In genomic region chr1:25870614-25871013, GRCh38 we compare ENCODE assay signal across 11 cellular contexts. TPM values are rescaled to one million over a fixed set of nuclear protein-coding genes. Genes with fewer than 3 reads are reported as not detected.
DNase-seq lines count a peak whose midpoint lies in the region; ATAC-seq, FAIRE-seq and TF ChIP-seq lines count a peak whose summit lies in the region.
"Had no signal": no experiment of that assay in that cellular context is flagged by ENCODE, and none has a peak within 500 bp of the region (broad histone marks: within the 10 kb centered on the region; RNA-seq: fewer than 3 reads in every experiment).

No MANE protein-coding gene starts in this region.

- H3K4me1 ChIP-seq in mammary epithelial cell (ENCODE audit: insufficient read depth, low read length) (peaks cover 49% of the 10 kb centered on the region), breast epithelium (peaks cover 0 to 13% of the 10 kb centered on the region in 2 donors), kidney (ENCODE audit: control insufficient read depth in 1 of 2, insufficient read depth in 1 of 2, low read depth in 1 of 2, low read length in 2 of 2) (peaks cover 48 to 69% of the 10 kb centered on the region in 2 donors)

- CTCF ChIA-PET in mammary epithelial cell (lab: Charles Lee; ENCODE audit: low non-redundant PET) = no interaction called here

- H3K9me3 ChIP-seq in mammary epithelial cell (replicated peaks; ENCODE audit: insufficient read depth, low read length) = no peaks in the 10 kb centered on the region
- no peaks in the 10 kb centered on the region for H3K9me3 ChIP-seq in breast epithelium
- H3K9me3 ChIP-seq in kidney (ENCODE audit: control insufficient read depth in 1 of 2, low read length in 2 of 2) = no peaks in the 10 kb centered on the region

- DNase-seq in mammary epithelial cell = no peak
- DNase-seq in breast epithelium (ENCODE audit: low spot score in 2 of 2) = no peak
- DNase-seq in kidney = no peak
- DNase-seq in dorsolateral prefrontal cortex = no peak
- no peak for DNase-seq in mucosa of gallbladder (ENCODE audit: low spot score)
- DNase-seq: C1 segment of cervical spinal cord, DMS 273 treated with DMSO at 0.1 percent for 48 hours, NCI-H146, NCI-H2081 treated with DMSO at 0.1 percent for 48 hours had no signal

- no peak overlapping the region for H3K4me3 ChIP-seq in mammary epithelial cell (replicated peaks in 1 of 3; ENCODE audit: insufficient read depth in 1 of 3, low read depth in 2 of 3, low read length in 3 of 3)
- no peak overlapping the region for H3K4me3 ChIP-seq in breast epithelium
- peak overlapping the region in 1 of 2 donors; percentile 6 for H3K4me3 ChIP-seq in kidney (ENCODE audit: low read length in 2 of 2)
- no peak overlapping the region for H3K4me3 ChIP-seq in dorsolateral prefrontal cortex

- no peaks in the 10 kb centered on the region for H4K20me1 ChIP-seq in mammary epithelial cell (ENCODE audit: insufficient read depth, low read length)

- H3K27ac ChIP-seq in mammary epithelial cell (ENCODE audit: insufficient read depth, low read depth, low read length) = no peak overlapping the region
- no peak overlapping the region for H3K27ac ChIP-seq in breast epithelium
- H3K27ac ChIP-seq in kidney (ENCODE audit: low read depth in 2 of 2, low read length in 2 of 2) = peak overlapping the region; percentile 69 to 76
- H3K27ac ChIP-seq in dorsolateral prefrontal cortex = peak overlapping the region in 1 of 59 donors; percentile 2
- H3K27ac ChIP-seq: 22Rv1 had no signal

- no peak for ATAC-seq in GM19467 (IDR thresholded peaks at IDR 0.05; ENCODE audit: unreplicated experiment)

- H3K27me3 ChIP-seq in mammary epithelial cell (ENCODE audit: insufficient read depth, low read length) (no peaks in the 10 kb centered on the region), breast epithelium (no peaks in the 10 kb centered on the region), dorsolateral prefrontal cortex (no peaks in the 10 kb centered on the region)

- no peak overlapping the region for H3K9ac ChIP-seq in mammary epithelial cell (ENCODE audit: insufficient read depth, low read length)
- H3K9ac ChIP-seq in kidney (ENCODE audit: low read length in 2 of 2) = peak overlapping the region in 1 of 2 donors; percentile 20

- H3K36me3 ChIP-seq in mammary epithelial cell (ENCODE audit: insufficient read depth, low read length) = no peaks in the 10 kb centered on the region
- no peaks in the 10 kb centered on the region for H3K36me3 ChIP-seq in breast epithelium
- H3K36me3 ChIP-seq in kidney (ENCODE audit: control insufficient read depth in 1 of 2, insufficient read depth in 2 of 2, low read length in 2 of 2) = no peaks in the 10 kb centered on the region

- peaks cover 23% of the 10 kb centered on the region for H3K79me2 ChIP-seq in mammary epithelial cell (ENCODE audit: insufficient read depth, low read length)

- BruUV-seq in mammary epithelial cell (replicated peaks; lab: Mats Ljungman, UMichigan) = no TSS peak

- TF ChIP-seq CTCF in mammary epithelial cell (conservative IDR thresholded peaks at IDR 0.05 in 1 of 2, IDR thresholded peaks at IDR 0.05 in 1 of 2; ENCODE audit: extremely low read depth in 1 of 2, insufficient read depth in 1 of 2, low read depth in 1 of 2, low read length in 2 of 2) = no peak
- TF ChIP-seq CTCF in breast epithelium (IDR thresholded peaks at IDR 0.05) = no peak
- TF ChIP-seq CTCF in kidney (IDR thresholded peaks at IDR 0.05; ENCODE audit: borderline replicate concordance, extremely low read depth, insufficient read depth) = no peak
- no peak for TF ChIP-seq CTCF in dorsolateral prefrontal cortex (IDR thresholded peaks at IDR 0.05 in 54 of 56, conservative IDR thresholded peaks at IDR 0.05 in 2 of 56; ENCODE audit: low read depth in 1 of 56, partially characterized antibody in 56 of 56)

- in situ Hi-C loops in mammary epithelial cell (cut with MboI; ENCODE audit: low sequenced_read_pairs in 2 of 2) = no loop called here

- peak overlapping the region; percentile 66 for H3K4me2 ChIP-seq in mammary epithelial cell (ENCODE audit: insufficient read depth, low read depth, low read length)

- FAIRE-seq in kidney (lab: Jason Lieb, UNC) = no peak

- TF ChIP-seq POLR2A in breast epithelium (IDR thresholded peaks at IDR 0.05) = no peak

- no peak overlapping the region for H2AFZ ChIP-seq in mammary epithelial cell (ENCODE audit: low read depth, low read length)

- intact Hi-C loops in mammary epithelial cell (cut with micrococcal nuclease) (loop anchor here (1.0 kb wide), 2 partner anchors 11 to 20 kb away; partner anchors contain the start of gene AUNIP), breast epithelium (cut with DNase I; ENCODE audit: low total_unique reads) (no loop called here), kidney (cut with DNase I) (no loop called here), dorsolateral prefrontal cortex (cut with DNase I) (no loop called here)

- dilution Hi-C loops in mammary epithelial cell (cut with HindIII; ENCODE audit: low sequenced_read_pairs) = no loop called here

- WGBS in mammary epithelial cell (ENCODE audit: low coverage, missing lambda C conversion rate) = 100% methylated on average over 1 of the region's 1 CpG

RNA-seq across cellular contexts. Expression of gene PAQR7, which starts 4.9 kb away (rescaled TPM):
- total RNA-seq in mammary epithelial cell (10 to 100 TPM; 21.6 to 28.3 TPM), breast epithelium (1 to 10 TPM; 4.2 to 8.2 (median 7.2) TPM), kidney (52.0 TPM), dorsolateral prefrontal cortex (10 to 100 TPM in 41 of 120 experiments, 1 to 10 TPM in 79; 5.7 to 12.6 (median 9.3) TPM), mucosa of gallbladder (39.7 TPM)
- polyA plus RNA-seq in mammary epithelial cell (18.2 TPM), kidney (ENCODE audit: insufficient read depth, low read depth, low replicate concordance) (30.2 TPM)
- 17.3 TPM for polyA minus RNA-seq in mammary epithelial cell

RNA-seq across cellular contexts. Expression of gene AUNIP, which starts 11.4 kb away (rescaled TPM):
- total RNA-seq in mammary epithelial cell (1 to 10 TPM; 5.7 to 9.3 TPM), breast epithelium (under 1 TPM in 2 of 3 donors, not detected in 1; 0.33 to 0.88 TPM), kidney (0.38 TPM), dorsolateral prefrontal cortex (1 to 10 TPM in 112 of 120 experiments, under 1 TPM in 8; 0.35 to 4.7 (median 2.0) TPM), mucosa of gallbladder (0.26 TPM)
- polyA plus RNA-seq in mammary epithelial cell (9.9 TPM), kidney (ENCODE audit: insufficient read depth, low read depth, low replicate concordance) (not detected)
- polyA minus RNA-seq in mammary epithelial cell = 10.2 TPM

RNA-seq across cellular contexts. Expression of gene STMN1, which starts 35.6 kb away (rescaled TPM):
- 100 to 1,000 TPM in 1 of 2 donors, 10 to 100 TPM in 1; 42.5 to 202 TPM for total RNA-seq in mammary epithelial cell
- 73.8 TPM for polyA plus RNA-seq in mammary epithelial cell
- polyA minus RNA-seq in mammary epithelial cell = 50.2 TPM
- 10 to 100 TPM; 23.9 to 33.8 (median 28.4) TPM for total RNA-seq in breast epithelium
- total RNA-seq in kidney = 50.4 TPM
- polyA plus RNA-seq in kidney (ENCODE audit: insufficient read depth, low read depth, low replicate concordance) = 101 TPM
- total RNA-seq in dorsolateral prefrontal cortex = 1,000 to 10,000 TPM in 1 of 120 experiments, 100 to 1,000 TPM in 119; 153 to 1,009 (median 725) TPM
- 48.7 TPM for total RNA-seq in mucosa of gallbladder

RNA-seq across cellular contexts. Expression of gene MTFR1L, which starts 50.9 kb away (rescaled TPM):
- total RNA-seq in mammary epithelial cell (10 to 100 TPM; 31.2 to 39.0 TPM), breast epithelium (10 to 100 TPM; 71.6 to 79.2 (median 75.4) TPM), kidney (66.6 TPM), dorsolateral prefrontal cortex (100 to 1,000 TPM in 32 of 120 experiments, 10 to 100 TPM in 88; 66.5 to 116 (median 93.9) TPM), mucosa of gallbladder (77.1 TPM)
- polyA plus RNA-seq in mammary epithelial cell (27.1 TPM), kidney (ENCODE audit: insufficient read depth, low read depth, low replicate concordance) (108 TPM)
- 44.1 TPM for polyA minus RNA-seq in mammary epithelial cell

Comparison
In these comparisons a context has a peak if more than half of its experiments do, and no peak if none do; other contexts are left out.
1. H3K27ac ChIP-seq: peak in kidney (2 of 2); none in mammary epithelial cell (single experiment) and breast epithelium (0 of 2).